In the genomic region with DNA sequence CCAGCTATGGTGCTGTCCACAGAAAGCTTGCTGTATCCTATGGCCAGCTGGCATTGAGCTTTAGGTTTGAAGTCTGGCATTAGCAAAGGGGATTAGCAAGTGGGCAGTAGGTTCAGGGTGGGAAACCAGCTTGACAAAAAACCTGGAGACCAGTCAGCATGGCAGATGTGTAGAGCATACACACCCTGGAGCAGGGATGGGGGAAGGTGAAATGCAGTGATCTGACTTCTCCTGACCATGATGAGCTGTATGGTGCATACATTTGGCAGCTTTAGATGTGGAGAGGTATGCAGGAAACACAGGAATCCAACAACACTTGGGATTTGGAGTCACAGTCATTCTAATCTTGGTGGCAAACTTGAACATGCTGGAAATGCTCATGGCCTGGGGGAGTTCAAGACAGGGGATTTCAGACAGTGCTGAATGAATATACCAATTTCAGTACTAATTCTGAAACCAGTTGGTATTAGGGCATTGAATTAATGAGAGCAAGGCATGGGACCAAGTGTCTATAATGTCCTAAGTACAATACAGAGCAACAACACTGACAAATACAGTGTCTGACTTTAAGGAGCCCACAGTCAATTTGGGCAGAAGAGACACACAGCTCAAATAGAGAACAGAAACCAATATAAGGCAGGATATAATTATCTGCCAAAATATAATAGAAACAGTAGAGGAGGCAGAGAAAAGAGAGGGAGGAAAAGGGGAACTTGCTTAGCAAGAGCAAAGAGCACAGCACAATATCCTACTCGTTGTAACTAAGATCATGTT, we compare ENCODE assay signal across 9 cellular contexts. TPM values are rescaled to one million over a fixed set of nuclear protein-coding genes. Genes with fewer than 3 reads are reported as not detected.
DNase-seq lines count a peak whose midpoint lies in the region; ATAC-seq and TF ChIP-seq lines count a peak whose summit lies in the region.
"Had no signal": no experiment of that assay in that cellular context is flagged by ENCODE, and none has a peak within 500 bp of the region (broad histone marks: within the 10 kb centered on the region; RNA-seq: fewer than 3 reads in every experiment).

No MANE protein-coding gene starts in this region.

- H3K36me3 ChIP-seq in GM23338 (ENCODE audit: insufficient read depth) (no peaks in the 10 kb centered on the region), KOPT-K1 (ENCODE audit: insufficient read depth, low read length) (peaks cover 29% of the 10 kb centered on the region)

- H3K4me3 Mint-ChIP-seq in GM23338, result no peak overlapping the region
- H3K4me3 Mint-ChIP-seq in immature natural killer cell, result peak overlapping the region in 4 of 5 donors; percentile 41 to 85 (median 74)

- no peak overlapping the region for H3K4me3 ChIP-seq in GM23338

- DNase-seq in GM23338 (ENCODE audit: low spot score) (no peak), immature natural killer cell (no peak), ACHN (no peak), HEK293T (ENCODE audit: extremely low spot score) (no peak), RWPE1 (ENCODE audit: low spot score) (no peak)
- no peak for DNase-seq in stimulated activated CD4-positive, alpha-beta T cell treated with anti-CD3 and anti-CD28 coated beads, Interleukin-12 subunit alpha, Interleukin-12 subunit beta, amount 100 ng/mL, for 4 hours

- no peaks in the 10 kb centered on the region for H3F3A ChIP-seq in GM23338 (replicated peaks; ENCODE audit: low read depth)

- H3K9me3 ChIP-seq in KOPT-K1 (ENCODE audit: insufficient read depth, low read length, poor library complexity, severe bottlenecking), result no peaks in the 10 kb centered on the region

- no peaks in the 10 kb centered on the region for H3K9me2 ChIP-seq in GM23338 (ENCODE audit: insufficient read depth)

- ATAC-seq in GM18870 (IDR thresholded peaks at IDR 0.05; ENCODE audit: unreplicated experiment), result peak; percentile 85
- no peak for ATAC-seq in GM23338

- H3K79me2 ChIP-seq in GM23338 (replicated peaks; ENCODE audit: insufficient read depth), result no peaks in the 10 kb centered on the region

- H3K27ac ChIP-seq in GM23338 (ENCODE audit: low read depth), result no peak overlapping the region
- peak overlapping the region; percentile 56 for H3K27ac ChIP-seq in KOPT-K1 (ENCODE audit: low read depth, low read length, poor library complexity, severe bottlenecking)
- no peak overlapping the region for H3K27ac ChIP-seq in RWPE1

- no peaks in the 10 kb centered on the region for H3K4me1 ChIP-seq in GM23338 (ENCODE audit: insufficient read depth)

- peak overlapping the region; percentile 34; the same call in 1 of the 2 replicates for H3K27ac Mint-ChIP-seq in GM23338
- peak overlapping the region; percentile 2 to 86 (median 56) for H3K27ac Mint-ChIP-seq in immature natural killer cell

- no peaks in the 10 kb centered on the region for H3K27me3 ChIP-seq in GM23338 (ENCODE audit: insufficient read depth)

- H3K36me3 Mint-ChIP-seq in GM23338 (ENCODE audit: low read depth), result no peaks in the 10 kb centered on the region
- H3K36me3 Mint-ChIP-seq in immature natural killer cell, result peaks cover 0 to 5% (median 3%) of the 10 kb centered on the region in 3 donors

- H3K4me2 ChIP-seq in GM23338, result no peak overlapping the region

- CTCF ChIA-PET in HEK293T (lab: Yijun Ruan, JAX) (no interaction called here), RWPE1 (lab: Yijun Ruan, JAX) (no interaction called here)

- no peaks in the 10 kb centered on the region for H3K9me3 Mint-ChIP-seq in GM23338
- no peaks in the 10 kb centered on the region for H3K9me3 Mint-ChIP-seq in immature natural killer cell

- POLR2A ChIA-PET in HEK293T (lab: Yijun Ruan, JAX) (no interaction called here), RWPE1 (lab: Yijun Ruan, JAX; ENCODE audit: low non-redundant PET) (no interaction called here)

- H3K27me3 Mint-ChIP-seq in GM23338 (ENCODE audit: insufficient read depth, low read depth, poor library complexity) (no peaks in the 10 kb centered on the region), immature natural killer cell (ENCODE audit: low read depth in 3 of 3) (no peaks in the 10 kb centered on the region)

- H3K4me1 Mint-ChIP-seq in GM23338 (no peaks in the 10 kb centered on the region), immature natural killer cell (peaks cover 78 to 99% of the 10 kb centered on the region in 2 donors)

- H2AFZ ChIP-seq in GM23338, result no peak overlapping the region

- no peak for TF ChIP-seq CTCF in GM23338 (conservative IDR thresholded peaks at IDR 0.05; ENCODE audit: low read depth in 2 of 2)
- no peak for TF ChIP-seq CTCF in RWPE1 (conservative IDR thresholded peaks at IDR 0.05; ENCODE audit: low read depth)

- H4K20me1 ChIP-seq in GM23338 (replicated peaks; ENCODE audit: insufficient read depth), result no peaks in the 10 kb centered on the region

- in situ Hi-C loops in ACHN (cut with HindIII; ENCODE audit: low pct_ligation_motif_present, low pct_unique_long_range_greater_than_20kb, low sequenced_read_pairs), result no loop called here

TF ChIP-seq in GM23338, 12 proteins besides CTCF, POLR2A, EP300 and RAD21 (continues in another document):
- TF ChIP-seq EZH2 (IDR thresholded peaks at IDR 0.05; ENCODE audit: low read depth, unreplicated experiment) (no peak), ETS1 (IDR thresholded peaks at IDR 0.05) (no peak), POLR2AphosphoS5 (IDR thresholded peaks at IDR 0.05; ENCODE audit: low read depth) (no peak), NANOG (IDR thresholded peaks at IDR 0.05; ENCODE audit: borderline replicate concordance) (no peak), EZH2phosphoT487 (IDR thresholded peaks at IDR 0.05; ENCODE audit: unreplicated experiment) (no peak), JUNB (IDR thresholded peaks at IDR 0.05; ENCODE audit: unreplicated experiment) (no peak), ZNF331 (CRISPR knock-in tag; IDR thresholded peaks at IDR 0.05; ENCODE audit: low read depth) (no peak), CREB1 (CRISPR knock-in tag; IDR thresholded peaks at IDR 0.05; ENCODE audit: low read depth) (no peak), ZNF114 (CRISPR knock-in tag; IDR thresholded peaks at IDR 0.05) (no peak), STAT1 (IDR thresholded peaks at IDR 0.05; ENCODE audit: unreplicated experiment) (no peak)

TF ChIP-seq in HEK293T, 16 proteins besides CTCF, POLR2A, EP300 and RAD21:
- TF ChIP-seq ARNT (IDR thresholded peaks at IDR 0.05) (no peak), CTBP1 (IDR thresholded peaks at IDR 0.05; ENCODE audit: borderline replicate concordance) (no peak), TARDBP (IDR thresholded peaks at IDR 0.05) (no peak), LEF1 (IDR thresholded peaks at IDR 0.05; ENCODE audit: borderline replicate concordance) (no peak), SP1 (IDR thresholded peaks at IDR 0.05) (no peak), SUZ12 (IDR thresholded peaks at IDR 0.05) (no peak), HDGF (IDR thresholded peaks at IDR 0.05; ENCODE audit: borderline replicate concordance) (no peak), NFRKB (IDR thresholded peaks at IDR 0.05) (no peak), ZNF384 (IDR thresholded peaks at IDR 0.05) (no peak)
- TF ChIP-seq, protein P1, sequence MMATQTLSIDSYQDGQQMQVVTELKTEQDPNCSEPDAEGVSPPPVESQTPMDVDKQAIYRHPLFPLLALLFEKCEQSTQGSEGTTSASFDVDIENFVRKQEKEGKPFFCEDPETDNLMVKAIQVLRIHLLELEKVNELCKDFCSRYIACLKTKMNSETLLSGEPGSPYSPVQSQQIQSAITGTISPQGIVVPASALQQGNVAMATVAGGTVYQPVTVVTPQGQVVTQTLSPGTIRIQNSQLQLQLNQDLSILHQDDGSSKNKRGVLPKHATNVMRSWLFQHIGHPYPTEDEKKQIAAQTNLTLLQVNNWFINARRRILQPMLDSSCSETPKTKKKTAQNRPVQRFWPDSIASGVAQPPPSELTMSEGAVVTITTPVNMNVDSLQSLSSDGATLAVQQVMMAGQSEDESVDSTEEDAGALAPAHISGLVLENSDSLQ (IDR thresholded peaks at IDR 0.05), result no peak

RNA-seq across cellular contexts. Expression of gene ARHGAP15, which starts 11.8 kb away (rescaled TPM):
- not detected in 2 replicates for total RNA-seq in GM23338 (2014; rRNA removed; shearing (Covaris generic))
- polyA plus RNA-seq in GM23338 (2016; fragmentation: Nextera tagmentation; extraction: Ambion mirVana) (0.26 TPM in 1 of 2 replicates, not detected in the other), immature natural killer cell (100 to 1,000 TPM; 107 to 168 (median 150) TPM)
- total RNA-seq: renal cortical epithelial cell had no signal

Comparison
In these comparisons a context has a peak if more than half of its experiments do, and no peak if none do; other contexts are left out.
1. RNA of gene ARHGAP15, which starts 11.8 kb away (polyA plus RNA-seq): 107 to 168 TPM in immature natural killer cell; 0.26 TPM in GM23338; every median in the first group is over 10 times any median in the second.